1 cellular context compared by ENCODE assay signal in the genomic region with DNA sequence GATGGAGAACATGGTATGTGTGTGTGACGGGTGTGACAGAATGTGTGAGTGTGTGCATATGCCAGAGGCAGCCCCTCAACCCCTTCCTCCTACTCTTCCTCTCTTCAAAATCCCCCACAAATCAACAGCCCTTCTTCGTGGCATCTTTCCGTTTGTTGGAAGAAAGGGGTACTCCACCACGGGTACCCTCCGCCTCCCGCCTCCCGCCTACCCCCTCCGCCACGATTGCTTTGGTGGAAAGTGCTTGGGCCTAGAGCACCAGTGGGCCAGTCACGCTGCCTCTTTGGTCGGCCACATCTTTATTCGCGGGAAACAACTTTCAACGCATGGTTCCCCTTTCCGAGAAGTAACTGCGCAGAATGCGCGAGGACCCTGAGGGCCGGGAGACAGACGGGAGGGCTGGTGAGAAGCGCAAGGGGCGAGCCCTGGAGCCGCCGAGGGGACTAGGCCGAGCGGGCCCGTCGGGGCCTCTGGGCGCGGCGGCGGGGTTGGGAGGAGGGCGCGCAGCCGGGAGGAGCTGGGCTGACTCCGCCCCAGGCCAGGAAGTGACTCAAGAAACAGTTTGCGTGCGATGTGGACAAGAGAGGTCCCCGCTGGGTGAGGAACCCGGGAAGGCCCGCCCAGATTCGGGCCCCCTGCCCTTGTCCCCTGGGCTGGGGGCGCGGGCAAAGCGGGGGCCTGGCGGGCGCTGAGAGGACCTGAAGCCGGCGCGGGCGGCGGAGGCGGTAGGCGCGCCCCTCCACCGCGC.
TF ChIP-seq lines count a peak whose summit lies in the region.

A gene (minus strand): TSS at position 274 of the 748 bp plus-strand sequence. CDS start 614 bp downstream, outside the sequence.
A gene (plus strand): TSS at position 560 of the 748 bp plus-strand sequence. CDS start 777 bp downstream, outside the sequence.

TF ChIP-seq in K562, 482 proteins besides CTCF, POLR2A, EP300 and RAD21 (continued from another document and continues in another):
- TF ChIP-seq, protein P1, sequence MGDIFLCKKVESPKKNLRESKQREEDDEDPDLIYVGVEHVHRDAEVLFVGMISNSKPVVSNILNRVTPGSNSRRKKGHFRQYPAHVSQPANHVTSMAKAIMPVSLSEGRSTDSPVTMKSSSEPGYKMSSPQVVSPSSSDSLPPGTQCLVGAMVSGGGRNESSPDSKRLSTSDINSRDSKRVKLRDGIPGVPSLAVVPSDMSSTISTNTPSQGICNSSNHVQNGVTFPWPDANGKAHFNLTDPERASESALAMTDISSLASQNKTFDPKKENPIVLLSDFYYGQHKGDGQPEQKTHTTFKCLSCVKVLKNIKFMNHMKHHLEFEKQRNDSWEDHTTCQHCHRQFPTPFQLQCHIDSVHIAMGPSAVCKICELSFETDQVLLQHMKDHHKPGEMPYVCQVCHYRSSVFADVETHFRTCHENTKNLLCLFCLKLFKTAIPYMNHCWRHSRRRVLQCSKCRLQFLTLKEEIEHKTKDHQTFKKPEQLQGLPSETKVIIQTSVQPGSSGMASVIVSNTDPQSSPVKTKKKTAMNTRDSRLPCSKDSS (IDR thresholded peaks at IDR 0.05; ENCODE audit: low read depth, partially characterized antibody), result no peak
- TF ChIP-seq ASH1L (IDR thresholded peaks at IDR 0.05; ENCODE audit: borderline replicate concordance, low read depth, partially characterized antibody) (no peak), BCOR (IDR thresholded peaks at IDR 0.05) (no peak), ZBTB8A (IDR thresholded peaks at IDR 0.05; ENCODE audit: partially characterized antibody) (no peak), FOSL1 (tag; conservative IDR thresholded peaks at IDR 0.05) (peak; percentile 62), TBP (optimal IDR thresholded peaks at IDR 0.05; ENCODE audit: low read depth, low read length) (peak; percentile 74), RHOXF2B (CRISPR knock-in tag; conservative IDR thresholded peaks at IDR 0.05) (no peak), ZNF224 (CRISPR knock-in tag; IDR thresholded peaks at IDR 0.05) (no peak), ZNF764 (CRISPR knock-in tag; IDR thresholded peaks at IDR 0.05; ENCODE audit: low read depth) (no peak), POLR2AphosphoS5 (IDR thresholded peaks at IDR 0.05; ENCODE audit: control insufficient read depth, insufficient read depth, low read depth, low read length) (peak; percentile 69; the same call in 1 of the 2 replicates), POLR2G (IDR thresholded peaks at IDR 0.05; ENCODE audit: low read depth, low read length) (peak; percentile 94), ZNF695 (CRISPR knock-in tag; IDR thresholded peaks at IDR 0.05) (no peak), NELFE (IDR thresholded peaks at IDR 0.05; ENCODE audit: insufficient read depth, insufficient read length) (no peak), POLR2B (IDR thresholded peaks at IDR 0.05; ENCODE audit: low read depth, partially characterized antibody) (peak; percentile 69), KDM2B (CRISPR knock-in tag; IDR thresholded peaks at IDR 0.05) (no peak; the same call in 1 of the 2 replicates), ZNF24 (IDR thresholded peaks at IDR 0.05) (no peak), OTX1 (CRISPR knock-in tag; IDR thresholded peaks at IDR 0.05) (no peak), JUN (IDR thresholded peaks at IDR 0.05; ENCODE audit: borderline replicate concordance, low read depth, low read length) (no peak), JUN (CRISPR knock-in tag; IDR thresholded peaks at IDR 0.05; ENCODE audit: borderline replicate concordance) (no peak), MTA1 (IDR thresholded peaks at IDR 0.05; ENCODE audit: borderline replicate concordance) (no peak), PHF8 (IDR thresholded peaks at IDR 0.05; ENCODE audit: borderline replicate concordance, low read length) (peak; percentile 85), ZNF57 (CRISPR knock-in tag; IDR thresholded peaks at IDR 0.05) (no peak), ARHGAP35 (IDR thresholded peaks at IDR 0.05; ENCODE audit: partially characterized antibody) (no peak), SMAD4 (CRISPR knock-in tag; conservative IDR thresholded peaks at IDR 0.05) (peak; percentile 62), RBM15 (IDR thresholded peaks at IDR 0.05; ENCODE audit: insufficient read depth, low read length) (no peak), XRCC4 (IDR thresholded peaks at IDR 0.05; ENCODE audit: extremely low read depth, insufficient read depth, insufficient read length) (no peak), SMARCC2 (IDR thresholded peaks at IDR 0.05; ENCODE audit: low read depth) (no peak)
- TF ChIP-seq, protein P2, sequence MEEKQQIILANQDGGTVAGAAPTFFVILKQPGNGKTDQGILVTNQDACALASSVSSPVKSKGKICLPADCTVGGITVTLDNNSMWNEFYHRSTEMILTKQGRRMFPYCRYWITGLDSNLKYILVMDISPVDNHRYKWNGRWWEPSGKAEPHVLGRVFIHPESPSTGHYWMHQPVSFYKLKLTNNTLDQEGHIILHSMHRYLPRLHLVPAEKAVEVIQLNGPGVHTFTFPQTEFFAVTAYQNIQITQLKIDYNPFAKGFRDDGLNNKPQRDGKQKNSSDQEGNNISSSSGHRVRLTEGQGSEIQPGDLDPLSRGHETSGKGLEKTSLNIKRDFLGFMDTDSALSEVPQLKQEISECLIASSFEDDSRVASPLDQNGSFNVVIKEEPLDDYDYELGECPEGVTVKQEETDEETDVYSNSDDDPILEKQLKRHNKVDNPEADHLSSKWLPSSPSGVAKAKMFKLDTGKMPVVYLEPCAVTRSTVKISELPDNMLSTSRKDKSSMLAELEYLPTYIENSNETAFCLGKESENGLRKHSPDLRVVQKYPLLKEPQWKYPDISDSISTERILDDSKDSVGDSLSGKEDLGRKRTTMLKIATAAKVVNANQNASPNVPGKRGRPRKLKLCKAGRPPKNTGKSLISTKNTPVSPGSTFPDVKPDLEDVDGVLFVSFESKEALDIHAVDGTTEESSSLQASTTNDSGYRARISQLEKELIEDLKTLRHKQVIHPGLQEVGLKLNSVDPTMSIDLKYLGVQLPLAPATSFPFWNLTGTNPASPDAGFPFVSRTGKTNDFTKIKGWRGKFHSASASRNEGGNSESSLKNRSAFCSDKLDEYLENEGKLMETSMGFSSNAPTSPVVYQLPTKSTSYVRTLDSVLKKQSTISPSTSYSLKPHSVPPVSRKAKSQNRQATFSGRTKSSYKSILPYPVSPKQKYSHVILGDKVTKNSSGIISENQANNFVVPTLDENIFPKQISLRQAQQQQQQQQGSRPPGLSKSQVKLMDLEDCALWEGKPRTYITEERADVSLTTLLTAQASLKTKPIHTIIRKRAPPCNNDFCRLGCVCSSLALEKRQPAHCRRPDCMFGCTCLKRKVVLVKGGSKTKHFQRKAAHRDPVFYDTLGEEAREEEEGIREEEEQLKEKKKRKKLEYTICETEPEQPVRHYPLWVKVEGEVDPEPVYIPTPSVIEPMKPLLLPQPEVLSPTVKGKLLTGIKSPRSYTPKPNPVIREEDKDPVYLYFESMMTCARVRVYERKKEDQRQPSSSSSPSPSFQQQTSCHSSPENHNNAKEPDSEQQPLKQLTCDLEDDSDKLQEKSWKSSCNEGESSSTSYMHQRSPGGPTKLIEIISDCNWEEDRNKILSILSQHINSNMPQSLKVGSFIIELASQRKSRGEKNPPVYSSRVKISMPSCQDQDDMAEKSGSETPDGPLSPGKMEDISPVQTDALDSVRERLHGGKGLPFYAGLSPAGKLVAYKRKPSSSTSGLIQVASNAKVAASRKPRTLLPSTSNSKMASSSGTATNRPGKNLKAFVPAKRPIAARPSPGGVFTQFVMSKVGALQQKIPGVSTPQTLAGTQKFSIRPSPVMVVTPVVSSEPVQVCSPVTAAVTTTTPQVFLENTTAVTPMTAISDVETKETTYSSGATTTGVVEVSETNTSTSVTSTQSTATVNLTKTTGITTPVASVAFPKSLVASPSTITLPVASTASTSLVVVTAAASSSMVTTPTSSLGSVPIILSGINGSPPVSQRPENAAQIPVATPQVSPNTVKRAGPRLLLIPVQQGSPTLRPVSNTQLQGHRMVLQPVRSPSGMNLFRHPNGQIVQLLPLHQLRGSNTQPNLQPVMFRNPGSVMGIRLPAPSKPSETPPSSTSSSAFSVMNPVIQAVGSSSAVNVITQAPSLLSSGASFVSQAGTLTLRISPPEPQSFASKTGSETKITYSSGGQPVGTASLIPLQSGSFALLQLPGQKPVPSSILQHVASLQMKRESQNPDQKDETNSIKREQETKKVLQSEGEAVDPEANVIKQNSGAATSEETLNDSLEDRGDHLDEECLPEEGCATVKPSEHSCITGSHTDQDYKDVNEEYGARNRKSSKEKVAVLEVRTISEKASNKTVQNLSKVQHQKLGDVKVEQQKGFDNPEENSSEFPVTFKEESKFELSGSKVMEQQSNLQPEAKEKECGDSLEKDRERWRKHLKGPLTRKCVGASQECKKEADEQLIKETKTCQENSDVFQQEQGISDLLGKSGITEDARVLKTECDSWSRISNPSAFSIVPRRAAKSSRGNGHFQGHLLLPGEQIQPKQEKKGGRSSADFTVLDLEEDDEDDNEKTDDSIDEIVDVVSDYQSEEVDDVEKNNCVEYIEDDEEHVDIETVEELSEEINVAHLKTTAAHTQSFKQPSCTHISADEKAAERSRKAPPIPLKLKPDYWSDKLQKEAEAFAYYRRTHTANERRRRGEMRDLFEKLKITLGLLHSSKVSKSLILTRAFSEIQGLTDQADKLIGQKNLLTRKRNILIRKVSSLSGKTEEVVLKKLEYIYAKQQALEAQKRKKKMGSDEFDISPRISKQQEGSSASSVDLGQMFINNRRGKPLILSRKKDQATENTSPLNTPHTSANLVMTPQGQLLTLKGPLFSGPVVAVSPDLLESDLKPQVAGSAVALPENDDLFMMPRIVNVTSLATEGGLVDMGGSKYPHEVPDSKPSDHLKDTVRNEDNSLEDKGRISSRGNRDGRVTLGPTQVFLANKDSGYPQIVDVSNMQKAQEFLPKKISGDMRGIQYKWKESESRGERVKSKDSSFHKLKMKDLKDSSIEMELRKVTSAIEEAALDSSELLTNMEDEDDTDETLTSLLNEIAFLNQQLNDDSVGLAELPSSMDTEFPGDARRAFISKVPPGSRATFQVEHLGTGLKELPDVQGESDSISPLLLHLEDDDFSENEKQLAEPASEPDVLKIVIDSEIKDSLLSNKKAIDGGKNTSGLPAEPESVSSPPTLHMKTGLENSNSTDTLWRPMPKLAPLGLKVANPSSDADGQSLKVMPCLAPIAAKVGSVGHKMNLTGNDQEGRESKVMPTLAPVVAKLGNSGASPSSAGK (IDR thresholded peaks at IDR 0.05), result peak; percentile 79
- TF ChIP-seq, protein P3, sequence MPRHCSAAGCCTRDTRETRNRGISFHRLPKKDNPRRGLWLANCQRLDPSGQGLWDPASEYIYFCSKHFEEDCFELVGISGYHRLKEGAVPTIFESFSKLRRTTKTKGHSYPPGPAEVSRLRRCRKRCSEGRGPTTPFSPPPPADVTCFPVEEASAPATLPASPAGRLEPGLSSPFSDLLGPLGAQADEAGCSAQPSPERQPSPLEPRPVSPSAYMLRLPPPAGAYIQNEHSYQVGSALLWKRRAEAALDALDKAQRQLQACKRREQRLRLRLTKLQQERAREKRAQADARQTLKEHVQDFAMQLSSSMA (CRISPR knock-in tag; IDR thresholded peaks at IDR 0.05), result no peak
- TF ChIP-seq, protein P4, sequence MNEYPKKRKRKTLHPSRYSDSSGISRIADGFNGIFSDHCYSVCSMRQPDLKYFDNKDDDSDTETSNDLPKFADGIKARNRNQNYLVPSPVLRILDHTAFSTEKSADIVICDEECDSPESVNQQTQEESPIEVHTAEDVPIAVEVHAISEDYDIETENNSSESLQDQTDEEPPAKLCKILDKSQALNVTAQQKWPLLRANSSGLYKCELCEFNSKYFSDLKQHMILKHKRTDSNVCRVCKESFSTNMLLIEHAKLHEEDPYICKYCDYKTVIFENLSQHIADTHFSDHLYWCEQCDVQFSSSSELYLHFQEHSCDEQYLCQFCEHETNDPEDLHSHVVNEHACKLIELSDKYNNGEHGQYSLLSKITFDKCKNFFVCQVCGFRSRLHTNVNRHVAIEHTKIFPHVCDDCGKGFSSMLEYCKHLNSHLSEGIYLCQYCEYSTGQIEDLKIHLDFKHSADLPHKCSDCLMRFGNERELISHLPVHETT (CRISPR knock-in tag; conservative IDR thresholded peaks at IDR 0.05 in 1 of 2, IDR thresholded peaks at IDR 0.05 in 1 of 2), result 0 out of 4 replicates have a peak, but pooled peaks of 1 of the 2 experiments have one; percentile 31
- TF ChIP-seq, protein P5, sequence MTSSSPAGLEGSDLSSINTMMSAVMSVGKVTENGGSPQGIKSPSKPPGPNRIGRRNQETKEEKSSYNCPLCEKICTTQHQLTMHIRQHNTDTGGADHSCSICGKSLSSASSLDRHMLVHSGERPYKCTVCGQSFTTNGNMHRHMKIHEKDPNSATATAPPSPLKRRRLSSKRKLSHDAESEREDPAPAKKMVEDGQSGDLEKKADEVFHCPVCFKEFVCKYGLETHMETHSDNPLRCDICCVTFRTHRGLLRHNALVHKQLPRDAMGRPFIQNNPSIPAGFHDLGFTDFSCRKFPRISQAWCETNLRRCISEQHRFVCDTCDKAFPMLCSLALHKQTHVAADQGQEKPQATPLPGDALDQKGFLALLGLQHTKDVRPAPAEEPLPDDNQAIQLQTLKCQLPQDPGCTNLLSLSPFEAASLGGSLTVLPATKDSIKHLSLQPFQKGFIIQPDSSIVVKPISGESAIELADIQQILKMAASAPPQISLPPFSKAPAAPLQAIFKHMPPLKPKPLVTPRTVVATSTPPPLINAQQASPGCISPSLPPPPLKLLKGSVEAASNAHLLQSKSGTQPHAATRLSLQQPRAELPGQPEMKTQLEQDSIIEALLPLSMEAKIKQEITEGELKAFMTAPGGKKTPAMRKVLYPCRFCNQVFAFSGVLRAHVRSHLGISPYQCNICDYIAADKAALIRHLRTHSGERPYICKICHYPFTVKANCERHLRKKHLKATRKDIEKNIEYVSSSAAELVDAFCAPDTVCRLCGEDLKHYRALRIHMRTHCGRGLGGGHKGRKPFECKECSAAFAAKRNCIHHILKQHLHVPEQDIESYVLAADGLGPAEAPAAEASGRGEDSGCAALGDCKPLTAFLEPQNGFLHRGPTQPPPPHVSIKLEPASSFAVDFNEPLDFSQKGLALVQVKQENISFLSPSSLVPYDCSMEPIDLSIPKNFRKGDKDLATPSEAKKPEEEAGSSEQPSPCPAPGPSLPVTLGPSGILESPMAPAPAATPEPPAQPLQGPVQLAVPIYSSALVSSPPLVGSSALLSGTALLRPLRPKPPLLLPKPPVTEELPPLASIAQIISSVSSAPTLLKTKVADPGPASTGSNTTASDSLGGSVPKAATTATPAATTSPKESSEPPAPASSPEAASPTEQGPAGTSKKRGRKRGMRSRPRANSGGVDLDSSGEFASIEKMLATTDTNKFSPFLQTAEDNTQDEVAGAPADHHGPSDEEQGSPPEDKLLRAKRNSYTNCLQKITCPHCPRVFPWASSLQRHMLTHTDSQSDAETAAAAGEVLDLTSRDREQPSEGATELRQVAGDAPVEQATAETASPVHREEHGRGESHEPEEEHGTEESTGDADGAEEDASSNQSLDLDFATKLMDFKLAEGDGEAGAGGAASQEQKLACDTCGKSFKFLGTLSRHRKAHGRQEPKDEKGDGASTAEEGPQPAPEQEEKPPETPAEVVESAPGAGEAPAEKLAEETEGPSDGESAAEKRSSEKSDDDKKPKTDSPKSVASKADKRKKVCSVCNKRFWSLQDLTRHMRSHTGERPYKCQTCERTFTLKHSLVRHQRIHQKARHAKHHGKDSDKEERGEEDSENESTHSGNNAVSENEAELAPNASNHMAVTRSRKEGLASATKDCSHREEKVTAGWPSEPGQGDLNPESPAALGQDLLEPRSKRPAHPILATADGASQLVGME (CRISPR knock-in tag; IDR thresholded peaks at IDR 0.05), result no peak
